Comparison of ENCODE assay signal across 12 cellular contexts in genomic region chr1:218479436-218480115, GRCh38.
DNase-seq lines count a peak whose midpoint lies in the region; ATAC-seq and TF ChIP-seq lines count a peak whose summit lies in the region.
"Had no signal": no experiment of that assay in that cellular context is flagged by ENCODE, and none has a peak within 500 bp of the region (broad histone marks: within the 10 kb centered on the region; RNA-seq: fewer than 3 reads in every experiment).

No MANE protein-coding gene starts in this region.

- H3K36me3 ChIP-seq in adipocyte (ENCODE audit: control insufficient read depth, insufficient read depth, low read length, severe bottlenecking) (no peaks in the 10 kb centered on the region), prostate gland (no peaks in the 10 kb centered on the region)
- H3K36me3 ChIP-seq: pancreas had no signal

- intact Hi-C loops in prostate gland (cut with DNase I) = loop anchor here (5.0 kb wide), 1 partner anchor 132 kb away; the partner anchor contains the start of gene TGFB2

- H3K4me1 ChIP-seq in adipocyte (ENCODE audit: control insufficient read depth, insufficient read depth, low read length) (peaks cover 41% of the 10 kb centered on the region), prostate gland (replicated peaks) (peaks cover 4% of the 10 kb centered on the region)

- DNase-seq in Caki2 (ENCODE audit: low read depth) = peak; percentile 67
- peak; percentile 63 for DNase-seq in adipocyte (ENCODE audit: low read depth)
- DNase-seq in fibroblast of the aortic adventitia (ENCODE audit: low read depth) = peak; percentile 76
- no peak for DNase-seq in prostate gland (ENCODE audit: low spot score)
- no peak for DNase-seq in activated CD8-positive, alpha-beta memory T cell treated with anti-CD3 and anti-CD28 coated beads, Interleukin-2, amount 50 U/mL, for 48 hours
- no peak for DNase-seq in COLO668 (lab: John Stamatoyannopoulos, UW; ENCODE audit: unreplicated experiment)
- no peak for DNase-seq in stimulated activated naive CD8-positive, alpha-beta T cell treated with anti-CD3 and anti-CD28 coated beads, Interleukin-15, Interleukin-2, amounts not matched to agents 100 U/mL and 50 U/mL, for 24 hours
- DNase-seq: activated CD4-positive, alpha-beta T cell treated with anti-CD3 and anti-CD28 coated beads, Interleukin-2, amount 10 ng/mL, durations not matched to agents 24 days and 14 days; NCI-H1930; pancreas had no signal

- H3K9me3 ChIP-seq in adipocyte (ENCODE audit: control insufficient read depth, low read length) (no peaks in the 10 kb centered on the region), prostate gland (no peaks in the 10 kb centered on the region)
- H3K9me3 ChIP-seq: pancreas had no signal

- TF ChIP-seq CTCF in fibroblast of the aortic adventitia (IDR thresholded peaks at IDR 0.05; ENCODE audit: insufficient read depth, low read length) (no peak), prostate gland (IDR thresholded peaks at IDR 0.05) (no peak)

- H3K4me3 ChIP-seq in adipocyte (ENCODE audit: low read length) = no peak overlapping the region
- H3K4me3 ChIP-seq in fibroblast of the aortic adventitia (ENCODE audit: low read depth, low read length) = no peak overlapping the region
- H3K4me3 ChIP-seq in prostate gland = no peak overlapping the region
- H3K4me3 ChIP-seq: pancreas had no signal

- H3K27me3 ChIP-seq in adipocyte (replicated peaks; ENCODE audit: control insufficient read depth, insufficient read depth, low read length) (no peaks in the 10 kb centered on the region), prostate gland (replicated peaks; ENCODE audit: insufficient read depth) (no peaks in the 10 kb centered on the region)
- H3K27me3 ChIP-seq: pancreas had no signal

- in situ Hi-C loops in Caki2 (cut with HindIII; ENCODE audit: low pct_unique_long_range_greater_than_20kb, low sequenced_read_pairs) = no loop called here

- H3K9ac ChIP-seq in adipocyte (ENCODE audit: low read length) = no peak overlapping the region

- TF ChIP-seq POLR2A in prostate gland (IDR thresholded peaks at IDR 0.05) = no peak

- H3K27ac ChIP-seq in prostate gland = peak overlapping the region; percentile 37 to 38
- H3K27ac ChIP-seq: HL-60 had no signal

- no peak for ATAC-seq in stimulated activated naive CD8-positive, alpha-beta T cell treated with anti-CD3 and anti-CD28 coated beads, Interleukin-15, Interleukin-2, amounts not matched to agents 100 U/mL and 50 U/mL, for 24 hours
- ATAC-seq in GM19351 (IDR thresholded peaks at IDR 0.05; ENCODE audit: unreplicated experiment) = no peak

- WGBS in prostate gland = 35% methylated on average over 1 of the region's 1 CpG

Comparison
In these comparisons a context has a peak if more than half of its experiments do, and no peak if none do; other contexts are left out.
1. DNase-seq: peak in Caki2 (single experiment), adipocyte (single experiment) and fibroblast of the aortic adventitia (single experiment); none in prostate gland (single experiment), activated CD8-positive, alpha-beta memory T cell treated with anti-CD3 and anti-CD28 coated beads, Interleukin-2, amount 50 U/mL, for 48 hours (single experiment), COLO668 (single experiment) and stimulated activated naive CD8-positive, alpha-beta T cell treated with anti-CD3 and anti-CD28 coated beads, Interleukin-15, Interleukin-2, amounts not matched to agents 100 U/mL and 50 U/mL, for 24 hours (single experiment).